14 cellular contexts compared by ENCODE assay signal in the genomic region with DNA sequence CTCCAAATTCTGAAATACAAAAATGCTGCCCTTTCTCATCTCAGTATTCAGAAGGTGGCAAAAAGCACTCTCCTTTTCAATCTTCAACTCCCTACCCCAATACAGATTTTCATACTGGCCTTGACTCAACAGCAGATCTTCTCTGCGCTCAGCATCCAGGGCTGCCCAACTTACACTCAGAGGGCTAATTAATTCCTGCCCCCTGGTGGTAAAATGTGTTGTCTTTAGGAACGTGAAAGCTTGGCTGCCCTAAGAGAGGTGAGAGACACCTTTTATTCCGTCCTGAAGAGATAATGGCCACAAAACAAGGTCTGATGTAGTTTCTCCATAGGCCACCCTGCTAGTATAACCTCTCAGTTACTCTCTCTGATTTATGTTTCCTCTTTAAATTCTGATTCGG. TPM values are rescaled to one million over a fixed set of nuclear protein-coding genes. Genes with fewer than 3 reads are reported as not detected.
A peak's percentile ranks its signal among the peaks of the same experiment; 100 is the strongest.
DNase-seq lines count a peak whose midpoint lies in the region; ATAC-seq, FAIRE-seq and TF ChIP-seq lines count a peak whose summit lies in the region.
"Had no signal": no experiment of that assay in that cellular context is flagged by ENCODE, and none has a peak within 500 bp of the region (broad histone marks: within the 10 kb centered on the region; RNA-seq: fewer than 3 reads in every experiment).

No MANE protein-coding gene starts in this region.

- no peaks in the 10 kb centered on the region for H3K4me1 ChIP-seq in GM23338 (ENCODE audit: insufficient read depth)

- H3K27ac Mint-ChIP-seq in GM23338 = no peak overlapping the region

- no peak for TF ChIP-seq POLR2A in GM12891 (IDR thresholded peaks at IDR 0.05; ENCODE audit: low read depth, low read length)

- no peak overlapping the region for H3K27ac ChIP-seq in GM23338 (ENCODE audit: low read depth)

- no peak overlapping the region for H3K4me3 ChIP-seq in GM23338
- H3K4me3 ChIP-seq in bronchial epithelial cell (ENCODE audit: low read depth, low read length) = no peak overlapping the region

- H3K36me3 Mint-ChIP-seq in GM23338 (ENCODE audit: low read depth) = no peaks in the 10 kb centered on the region

- no peaks in the 10 kb centered on the region for H4K20me1 ChIP-seq in GM23338 (replicated peaks; ENCODE audit: insufficient read depth)

- no peaks in the 10 kb centered on the region for H3K79me2 ChIP-seq in GM23338 (replicated peaks; ENCODE audit: insufficient read depth)

- no peaks in the 10 kb centered on the region; the same call in 2 of the 3 replicates for H3K4me1 Mint-ChIP-seq in GM23338

- H2AFZ ChIP-seq in GM23338 = peak overlapping the region; percentile 8; the same call in 1 of the 2 replicates

- peaks cover 2% of the 10 kb centered on the region for H3K9me2 ChIP-seq in GM23338 (ENCODE audit: insufficient read depth)

- H3K36me3 ChIP-seq in GM23338 (ENCODE audit: insufficient read depth) (no peaks in the 10 kb centered on the region), bronchial epithelial cell (ENCODE audit: control insufficient read depth, insufficient read depth, low read length) (no peaks in the 10 kb centered on the region)

- H3K27me3 ChIP-seq in GM23338 (ENCODE audit: insufficient read depth) = no peaks in the 10 kb centered on the region
- H3K27me3 ChIP-seq in bronchial epithelial cell (ENCODE audit: control insufficient read depth, insufficient read depth, low read length) = no peaks in the 10 kb centered on the region

- no peaks in the 10 kb centered on the region for H3F3A ChIP-seq in GM23338 (replicated peaks; ENCODE audit: low read depth)

- TF ChIP-seq CTCF in GM23338 (conservative IDR thresholded peaks at IDR 0.05; ENCODE audit: low read depth in 2 of 2) (peak; percentile 72), bronchial epithelial cell (IDR thresholded peaks at IDR 0.05; ENCODE audit: insufficient read depth, low read length, severe bottlenecking) (peak; percentile 62)

- no peak overlapping the region for H3K4me2 ChIP-seq in GM23338

- FAIRE-seq in bronchial epithelial cell (lab: Jason Lieb, UNC) = no peak
- FAIRE-seq in GM12891 (lab: Jason Lieb, UNC) = no peak
- FAIRE-seq: GM18507, RCC 7860 had no signal

- no peaks in the 10 kb centered on the region for H3K27me3 Mint-ChIP-seq in GM23338 (ENCODE audit: insufficient read depth, low read depth, poor library complexity)

- H3K9me3 Mint-ChIP-seq in GM23338 = no peaks in the 10 kb centered on the region

- peak; percentile 92 for DNase-seq in GM23338 (ENCODE audit: low spot score)
- peak; percentile 32 for DNase-seq in NCI-H460 (ENCODE audit: extremely low read depth, low read depth)
- DNase-seq in bronchial epithelial cell (ENCODE audit: low read depth) = peak; percentile 67
- DNase-seq in mucosa of gallbladder (ENCODE audit: low spot score) = peak; percentile 13
- no peak for DNase-seq in NCI-H345 (lab: John Stamatoyannopoulos, UW)
- DNase-seq in GM12891 (ENCODE audit: insufficient read length, low spot score) = no peak
- no peak for DNase-seq in hypothalamus (lab: John Stamatoyannopoulos, UW)
- DNase-seq: activated T-cell treated with anti-CD3 and anti-CD28 coated beads, Interleukin-2, amount 50 U/mL, for 4 hours had no signal

- H3K4me3 Mint-ChIP-seq in GM23338 = no peak overlapping the region
- H3K4me3 Mint-ChIP-seq: activated T-cell treated with anti-CD3 and anti-CD28 coated beads, Interleukin-2, amount 50 U/mL, for 4 hours had no signal

- ATAC-seq in GM23338 (peak; percentile 99), HG03457 (IDR thresholded peaks at IDR 0.05; ENCODE audit: unreplicated experiment) (no peak)
- ATAC-seq: activated T-cell treated with anti-CD3 and anti-CD28 coated beads, Interleukin-2, amount 50 U/mL, for 4 hours had no signal

TF ChIP-seq in GM23338, 12 proteins besides CTCF, POLR2A, EP300 and RAD21 (continues in another document):
- TF ChIP-seq EZH2phosphoT487 (IDR thresholded peaks at IDR 0.05; ENCODE audit: unreplicated experiment) (no peak), CREB1 (CRISPR knock-in tag; IDR thresholded peaks at IDR 0.05; ENCODE audit: low read depth) (no peak), ZNF114 (CRISPR knock-in tag; IDR thresholded peaks at IDR 0.05) (no peak), POLR2AphosphoS5 (IDR thresholded peaks at IDR 0.05; ENCODE audit: low read depth) (no peak), NANOG (IDR thresholded peaks at IDR 0.05; ENCODE audit: borderline replicate concordance) (no peak), ZNF331 (CRISPR knock-in tag; IDR thresholded peaks at IDR 0.05; ENCODE audit: low read depth) (no peak), JUNB (IDR thresholded peaks at IDR 0.05; ENCODE audit: unreplicated experiment) (no peak), EZH2 (IDR thresholded peaks at IDR 0.05; ENCODE audit: low read depth, unreplicated experiment) (no peak)
- TF ChIP-seq, protein P1, sequence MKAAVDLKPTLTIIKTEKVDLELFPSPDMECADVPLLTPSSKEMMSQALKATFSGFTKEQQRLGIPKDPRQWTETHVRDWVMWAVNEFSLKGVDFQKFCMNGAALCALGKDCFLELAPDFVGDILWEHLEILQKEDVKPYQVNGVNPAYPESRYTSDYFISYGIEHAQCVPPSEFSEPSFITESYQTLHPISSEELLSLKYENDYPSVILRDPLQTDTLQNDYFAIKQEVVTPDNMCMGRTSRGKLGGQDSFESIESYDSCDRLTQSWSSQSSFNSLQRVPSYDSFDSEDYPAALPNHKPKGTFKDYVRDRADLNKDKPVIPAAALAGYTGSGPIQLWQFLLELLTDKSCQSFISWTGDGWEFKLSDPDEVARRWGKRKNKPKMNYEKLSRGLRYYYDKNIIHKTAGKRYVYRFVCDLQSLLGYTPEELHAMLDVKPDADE (IDR thresholded peaks at IDR 0.05) = no peak

TF ChIP-seq in GM12891, 5 proteins besides CTCF, POLR2A, EP300 and RAD21:
- TF ChIP-seq POU2F2 (IDR thresholded peaks at IDR 0.05; ENCODE audit: low read depth, low read length) (no peak), POLR2AphosphoS5 (IDR thresholded peaks at IDR 0.05; ENCODE audit: low read depth, low read length) (no peak), TAF1 (IDR thresholded peaks at IDR 0.05; ENCODE audit: low read depth, low read length) (no peak), PAX5 (IDR thresholded peaks at IDR 0.05; ENCODE audit: insufficient read depth, low read length, severe bottlenecking) (no peak), SPI1 (IDR thresholded peaks at IDR 0.05; ENCODE audit: low read depth, low read length) (no peak)

RNA-seq across cellular contexts. Expression of a gene that starts 25.0 kb away (rescaled TPM):
- not detected in 2 replicates for total RNA-seq in GM23338 (2014; rRNA removed; shearing (Covaris generic))
- polyA plus RNA-seq in GM23338 (2016; fragmentation: Nextera tagmentation; extraction: Ambion mirVana) = not detected in 2 replicates
- not detected in 2 replicates for total RNA-seq in NCI-H460 (2014; rRNA removed; shearing (Covaris generic))
- polyA plus RNA-seq in NCI-H460 (2014; cell fraction: nucleus; rRNA removed) = not detected in 2 replicates
- total RNA-seq in bronchial epithelial cell = not detected in 2 replicates
- total RNA-seq in mucosa of gallbladder = not detected
- polyA plus RNA-seq in GM12891 (2012; ENCODE audit: low read depth, missing spikeins) = not detected
- total RNA-seq: activated T-cell treated with anti-CD3 and anti-CD28 coated beads, Interleukin-2, amount 50 U/mL, for 4 hours; fibroblast of lung; pulmonary artery endothelial cell; temporal lobe had no signal
- polyA plus RNA-seq: fibroblast of lung had no signal

RNA-seq across cellular contexts. Expression of a gene that starts 31.5 kb away (rescaled TPM):
- not detected in 2 replicates for total RNA-seq in GM23338 (2014; rRNA removed; shearing (Covaris generic))
- polyA plus RNA-seq in GM23338 (2016; fragmentation: Nextera tagmentation; extraction: Ambion mirVana) = not detected in 2 replicates
- total RNA-seq in NCI-H460 (2014; rRNA removed; shearing (Covaris generic)) = not detected in 2 replicates
- not detected in 2 replicates for polyA plus RNA-seq in NCI-H460 (2014; cell fraction: nucleus; rRNA removed)
- not detected in 2 replicates for total RNA-seq in bronchial epithelial cell
- not detected for total RNA-seq in mucosa of gallbladder
- polyA plus RNA-seq in GM12891 (2012; ENCODE audit: low read depth, missing spikeins) = not detected
- total RNA-seq: activated T-cell treated with anti-CD3 and anti-CD28 coated beads, Interleukin-2, amount 50 U/mL, for 4 hours; fibroblast of lung; pulmonary artery endothelial cell; temporal lobe had no signal
- polyA plus RNA-seq: fibroblast of lung had no signal

RNA-seq across cellular contexts. Expression of a gene that starts 41.9 kb away (rescaled TPM):
- total RNA-seq in GM23338 (2014; rRNA removed; shearing (Covaris generic)) = not detected in 2 replicates
- polyA plus RNA-seq in GM23338 (2016; fragmentation: Nextera tagmentation; extraction: Ambion mirVana) = not detected in 2 replicates
- not detected in 2 replicates for total RNA-seq in NCI-H460 (2014; rRNA removed; shearing (Covaris generic))
- not detected in 2 replicates for polyA plus RNA-seq in NCI-H460 (2014; cell fraction: nucleus; rRNA removed)
- total RNA-seq in bronchial epithelial cell (0.26 and 0.51 TPM in 2 replicates), mucosa of gallbladder (0.09 TPM)
- polyA plus RNA-seq in GM12891 (2012; ENCODE audit: low read depth, missing spikeins) = not detected
- total RNA-seq: activated T-cell treated with anti-CD3 and anti-CD28 coated beads, Interleukin-2, amount 50 U/mL, for 4 hours; fibroblast of lung; pulmonary artery endothelial cell; temporal lobe had no signal
- polyA plus RNA-seq: fibroblast of lung had no signal

Comparison
In these comparisons a context has a peak if more than half of its experiments do, and no peak if none do; other contexts are left out.
1. DNase-seq: peak in GM23338 (single experiment), NCI-H460 (single experiment), bronchial epithelial cell (single experiment) and mucosa of gallbladder (single experiment); none in NCI-H345 (single experiment), GM12891 (single experiment) and hypothalamus (0 of 51).